In genomic region chr2:55862269-55862668, GRCh38 we compare ENCODE assay signal across 10 cellular contexts.
A peak's percentile ranks its signal among the peaks of the same experiment; 100 is the strongest.
DNase-seq lines count a peak whose midpoint lies in the region; ATAC-seq and TF ChIP-seq lines count a peak whose summit lies in the region.
"Had no signal": no experiment of that assay in that cellular context is flagged by ENCODE, and none has a peak within 500 bp of the region (broad histone marks: within the 10 kb centered on the region; RNA-seq: fewer than 3 reads in every experiment).

No MANE protein-coding gene starts in this region.

- H3K27me3 Mint-ChIP-seq in activated T-helper 1 cell treated with anti-CD3 and anti-CD28 coated beads, Interleukin-12 subunit alpha, Interleukin-12 subunit beta, Interleukin-2, Interleukin-4 antibody, amounts not matched to agents 30 ng/mL and 10 ng/mL and 1 ng/mL, durations not matched to agents 14 hours and 24 hours and 36 hours (ENCODE audit: insufficient read depth): no peaks in the 10 kb centered on the region
- H3K27me3 Mint-ChIP-seq: activated naive CD8-positive, alpha-beta T cell treated with anti-CD3 and anti-CD28 coated beads for 36 hours had no signal

- DNase-seq in M059J (ENCODE audit: low read depth) (peak; percentile 79), brain pericyte (ENCODE audit: low read depth, low spot score) (peak; percentile 33), left lobe of liver (ENCODE audit: low spot score) (no peak), upper lobe of left lung (peak in 1 of 2 donors; percentile 51), HuH-7 (ENCODE audit: low spot score) (no peak)
- DNase-seq in activated T-helper 1 cell treated with anti-CD3 and anti-CD28 coated beads, Interleukin-12 subunit alpha, Interleukin-12 subunit beta, Interleukin-2, Interleukin-4 antibody, amounts not matched to agents 30 ng/mL and 10 ng/mL and 1 ng/mL, durations not matched to agents 14 hours and 24 hours and 36 hours (ENCODE audit: low spot score): no peak
- DNase-seq: activated naive CD8-positive, alpha-beta T cell treated with anti-CD3 and anti-CD28 coated beads for 36 hours; NCI-H146 had no signal

- H3K27ac Mint-ChIP-seq in activated T-helper 1 cell treated with anti-CD3 and anti-CD28 coated beads, Interleukin-12 subunit alpha, Interleukin-12 subunit beta, Interleukin-2, Interleukin-4 antibody, amounts not matched to agents 30 ng/mL and 10 ng/mL and 1 ng/mL, durations not matched to agents 14 hours and 24 hours and 36 hours: no peak overlapping the region
- H3K27ac Mint-ChIP-seq: activated naive CD8-positive, alpha-beta T cell treated with anti-CD3 and anti-CD28 coated beads for 36 hours had no signal

- H3K4me1 ChIP-seq in upper lobe of left lung: peaks cover 14 to 18% (median 15%) of the 10 kb centered on the region in 4 donors

- no peaks in the 10 kb centered on the region for H3K4me1 Mint-ChIP-seq in activated T-helper 1 cell treated with anti-CD3 and anti-CD28 coated beads, Interleukin-12 subunit alpha, Interleukin-12 subunit beta, Interleukin-2, Interleukin-4 antibody, amounts not matched to agents 30 ng/mL and 10 ng/mL and 1 ng/mL, durations not matched to agents 14 hours and 24 hours and 36 hours (ENCODE audit: low read depth)
- H3K4me1 Mint-ChIP-seq: activated naive CD8-positive, alpha-beta T cell treated with anti-CD3 and anti-CD28 coated beads for 36 hours had no signal

- no peaks in the 10 kb centered on the region for H3K9me3 ChIP-seq in upper lobe of left lung

- no peaks in the 10 kb centered on the region for H3K36me3 ChIP-seq in upper lobe of left lung

- TF ChIP-seq POLR2A in upper lobe of left lung (IDR thresholded peaks at IDR 0.05): no peak

- no peaks in the 10 kb centered on the region for H3K9me3 Mint-ChIP-seq in activated T-helper 1 cell treated with anti-CD3 and anti-CD28 coated beads, Interleukin-12 subunit alpha, Interleukin-12 subunit beta, Interleukin-2, Interleukin-4 antibody, amounts not matched to agents 30 ng/mL and 10 ng/mL and 1 ng/mL, durations not matched to agents 14 hours and 24 hours and 36 hours
- H3K9me3 Mint-ChIP-seq: activated naive CD8-positive, alpha-beta T cell treated with anti-CD3 and anti-CD28 coated beads for 36 hours had no signal

- H3K27me3 ChIP-seq in upper lobe of left lung: no peaks in the 10 kb centered on the region

- H3K4me3 ChIP-seq in upper lobe of left lung: no peak overlapping the region

- WGBS in upper lobe of left lung, 2 donors: 57 to 65% methylated on average over 3 of the region's 3 CpGs

- no peak overlapping the region for H3K4me3 Mint-ChIP-seq in activated T-helper 1 cell treated with anti-CD3 and anti-CD28 coated beads, Interleukin-12 subunit alpha, Interleukin-12 subunit beta, Interleukin-2, Interleukin-4 antibody, amounts not matched to agents 30 ng/mL and 10 ng/mL and 1 ng/mL, durations not matched to agents 14 hours and 24 hours and 36 hours
- H3K4me3 Mint-ChIP-seq: activated naive CD8-positive, alpha-beta T cell treated with anti-CD3 and anti-CD28 coated beads for 36 hours had no signal

- intact Hi-C loops in activated T-helper 1 cell treated with anti-CD3 and anti-CD28 coated beads, Interleukin-12 subunit alpha, Interleukin-12 subunit beta, Interleukin-2, Interleukin-4 antibody, amounts not matched to agents 30 ng/mL and 10 ng/mL and 1 ng/mL, durations not matched to agents 14 hours and 24 hours and 36 hours (cut with micrococcal nuclease): no loop called here

- peak overlapping the region; percentile 70 to 82 (median 76) for H3K27ac ChIP-seq in upper lobe of left lung

- ATAC-seq in left lobe of liver: peak; percentile 51
- ATAC-seq in upper lobe of left lung (ENCODE audit: low FRiP score in 2 of 2): peak; percentile 85 to 89
- no peak for ATAC-seq in HG03521 (IDR thresholded peaks at IDR 0.05; ENCODE audit: unreplicated experiment)
- no peak for ATAC-seq in HG03039 (IDR thresholded peaks at IDR 0.05; ENCODE audit: unreplicated experiment)

- H3K36me3 Mint-ChIP-seq in activated T-helper 1 cell treated with anti-CD3 and anti-CD28 coated beads, Interleukin-12 subunit alpha, Interleukin-12 subunit beta, Interleukin-2, Interleukin-4 antibody, amounts not matched to agents 30 ng/mL and 10 ng/mL and 1 ng/mL, durations not matched to agents 14 hours and 24 hours and 36 hours (ENCODE audit: low read depth): no peaks in the 10 kb centered on the region
- H3K36me3 Mint-ChIP-seq: activated naive CD8-positive, alpha-beta T cell treated with anti-CD3 and anti-CD28 coated beads for 36 hours had no signal

- TF ChIP-seq EP300 in upper lobe of left lung (IDR thresholded peaks at IDR 0.05): peak in 2 of 4 donors; percentile 37 to 84

- no peak for TF ChIP-seq CTCF in upper lobe of left lung (IDR thresholded peaks at IDR 0.05)

Comparison
In these comparisons a context has a peak if more than half of its experiments do, and no peak if none do; other contexts are left out.
1. DNase-seq: peak in M059J (single experiment) and brain pericyte (single experiment); none in left lobe of liver (single experiment), activated T-helper 1 cell treated with anti-CD3 and anti-CD28 coated beads, Interleukin-12 subunit alpha, Interleukin-12 subunit beta, Interleukin-2, Interleukin-4 antibody, amounts not matched to agents 30 ng/mL and 10 ng/mL and 1 ng/mL, durations not matched to agents 14 hours and 24 hours and 36 hours (single experiment) and HuH-7 (single experiment).
2. ATAC-seq: peak in left lobe of liver (single experiment) and upper lobe of left lung (2 of 2); none in HG03521 (single experiment) and HG03039 (single experiment).